Comparison of ENCODE assay signal across 16 cellular contexts in genomic region chr1:91510754-91511153, GRCh38. TPM values are rescaled to one million over a fixed set of nuclear protein-coding genes. Genes with fewer than 3 reads are reported as not detected.
DNase-seq lines count a peak whose midpoint lies in the region; ATAC-seq and TF ChIP-seq lines count a peak whose summit lies in the region.
"Had no signal": no experiment of that assay in that cellular context is flagged by ENCODE, and none has a peak within 500 bp of the region (broad histone marks: within the 10 kb centered on the region; RNA-seq: fewer than 3 reads in every experiment).

No MANE protein-coding gene starts in this region.

- no peaks in the 10 kb centered on the region for H3K27me3 Mint-ChIP-seq in MCF 10A (ENCODE audit: insufficient read depth, unreplicated experiment)

- H3K27ac Mint-ChIP-seq in MCF 10A (ENCODE audit: low read depth, unreplicated experiment) = peak overlapping the region; percentile 25

- TF ChIP-seq CTCF in MCF 10A (IDR thresholded peaks at IDR 0.05; ENCODE audit: unreplicated experiment) (no peak), breast epithelium (IDR thresholded peaks at IDR 0.05) (no peak)

- no peak overlapping the region for H2BK5ac ChIP-seq in mesenchymal stem cell (ENCODE audit: low read depth, low read length, poor library complexity, severe bottlenecking)

- H3K27ac ChIP-seq in breast epithelium (no peak overlapping the region), SK-N-MC (peak overlapping the region; percentile 10; the same call in 1 of the 2 replicates), mesenchymal stem cell (ENCODE audit: low read length, poor library complexity, severe bottlenecking) (no peak overlapping the region)
- H3K27ac ChIP-seq: HL-60, SJCRH30 had no signal

- no peaks in the 10 kb centered on the region for H3K36me3 ChIP-seq in breast epithelium
- H3K36me3 ChIP-seq in SK-N-MC (ENCODE audit: insufficient read depth, low read length) = peaks cover 62% of the 10 kb centered on the region
- peaks cover 0 to 31% of the 10 kb centered on the region in 2 experiments for H3K36me3 ChIP-seq in mesenchymal stem cell (ENCODE audit: control insufficient read depth in 1 of 2, insufficient read depth in 2 of 2, low read depth in 1 of 2, low read length in 2 of 2)

- no peaks in the 10 kb centered on the region for H3K9me3 Mint-ChIP-seq in MCF 10A (ENCODE audit: unreplicated experiment)

- BruUV-seq in MCF 10A (replicated peaks; lab: Mats Ljungman, UMichigan) = no TSS peak

- H3K23ac ChIP-seq in mesenchymal stem cell (ENCODE audit: low read length in 2 of 2) = no peak overlapping the region

- no peak for DNase-seq in MCF 10A (ENCODE audit: unreplicated experiment)
- no peak for DNase-seq in breast epithelium (ENCODE audit: low spot score in 2 of 2)
- DNase-seq in SK-N-MC (ENCODE audit: low read depth, low spot score) = no peak
- no peak for DNase-seq in mesenchymal stem cell
- no peak for DNase-seq in EL
- DNase-seq: BE2C, NCI-H1436, NCI-H187 treated with DMSO at 0.1 percent for 48 hours, NCI-H2107 had no signal

- no peak overlapping the region for H3K4me2 ChIP-seq in mesenchymal stem cell (ENCODE audit: low read length, poor library complexity, severe bottlenecking)

- TF ChIP-seq POLR2A in breast epithelium (IDR thresholded peaks at IDR 0.05) = no peak

- no peak overlapping the region for H3K9ac ChIP-seq in SK-N-MC (ENCODE audit: insufficient read length)
- peak overlapping the region; percentile 88 for H3K9ac ChIP-seq in mesenchymal stem cell (ENCODE audit: low read length)

- H2BK15ac ChIP-seq in mesenchymal stem cell (ENCODE audit: low read depth, poor library complexity, severe bottlenecking) = no peak overlapping the region

- POLR2A ChIA-PET in MCF 10A (lab: Yijun Ruan, JAX) = interaction anchor here (0.7 kb wide), 2 partner anchors 188 to 527 kb away, joined by 3 to 5 read pairs; no protein-coding TSS in a partner anchor

- no peak overlapping the region for H4K91ac ChIP-seq in mesenchymal stem cell (ENCODE audit: low read length)

- no peak overlapping the region for H3K4ac ChIP-seq in mesenchymal stem cell (ENCODE audit: low read depth in 1 of 2, low read length in 2 of 2)

- no peak overlapping the region for H2BK120ac ChIP-seq in mesenchymal stem cell (ENCODE audit: low read depth, low read length)

- H3K14ac ChIP-seq in mesenchymal stem cell (ENCODE audit: low read length in 2 of 2) = no peak overlapping the region

- no peak overlapping the region for H2BK12ac ChIP-seq in mesenchymal stem cell (ENCODE audit: low read length in 2 of 2)

- H4K8ac ChIP-seq in mesenchymal stem cell (ENCODE audit: low read length) = no peak overlapping the region

- intact Hi-C loops in MCF 10A (cut with micrococcal nuclease) (loop anchor here (1.0 to 5.0 kb wide), 3 partner anchors 377 to 788 kb away; partner anchors contain the start of genes GLMN, RPAP2 and TGFBR3), breast epithelium (cut with DNase I; ENCODE audit: low total_unique reads) (no loop called here)

- no peaks in the 10 kb centered on the region for H3K27me3 ChIP-seq in breast epithelium
- no peaks in the 10 kb centered on the region for H3K27me3 ChIP-seq in mesenchymal stem cell (ENCODE audit: control insufficient read depth in 1 of 2, insufficient read depth in 1 of 2, low read length in 2 of 2)
- H3K27me3 ChIP-seq: BE2C, SJCRH30 had no signal

- CTCF ChIA-PET in MCF 10A (lab: Yijun Ruan, JAX) = interaction anchor here (0.6 to 7.4 kb wide), 5 partner anchors 7 to 623 kb away, joined by 3 to 163 read pairs (median 24); no protein-coding TSS in a partner anchor

- ATAC-seq in HG03097 (IDR thresholded peaks at IDR 0.05; ENCODE audit: low FRiP score, unreplicated experiment) (no peak), GM19395 (IDR thresholded peaks at IDR 0.05; ENCODE audit: unreplicated experiment) (no peak)
- ATAC-seq: HepG2 had no signal

- 100% methylated on average over 1 of the region's 1 CpG for WGBS in mesenchymal stem cell

- H3K4me3 Mint-ChIP-seq in MCF 10A (ENCODE audit: unreplicated experiment) = no peak overlapping the region

- H2AK5ac ChIP-seq in mesenchymal stem cell (ENCODE audit: low read length, severe bottlenecking) = no peak overlapping the region

- no peak overlapping the region for H2AFZ ChIP-seq in mesenchymal stem cell (ENCODE audit: low read depth, low read length)

- H3K36me3 Mint-ChIP-seq in MCF 10A (ENCODE audit: insufficient read depth, unreplicated experiment) = peaks cover 26% of the 10 kb centered on the region

- peaks cover 1% of the 10 kb centered on the region for H3K79me1 ChIP-seq in mesenchymal stem cell (replicated peaks; ENCODE audit: low read length, poor library complexity, severe bottlenecking)

- no peaks in the 10 kb centered on the region for H3K4me1 ChIP-seq in breast epithelium
- H3K4me1 ChIP-seq in mesenchymal stem cell (ENCODE audit: control insufficient read depth, insufficient read depth, low read depth, low read length) = no peaks in the 10 kb centered on the region
- H3K4me1 ChIP-seq: BE2C had no signal

- H3K4me1 Mint-ChIP-seq in MCF 10A (ENCODE audit: insufficient read depth, unreplicated experiment) = peaks cover 15% of the 10 kb centered on the region

- H3K4me3 ChIP-seq in breast epithelium = no peak overlapping the region
- no peak overlapping the region for H3K4me3 ChIP-seq in SK-N-MC
- no peak overlapping the region for H3K4me3 ChIP-seq in mesenchymal stem cell (ENCODE audit: insufficient read depth in 1 of 2, low read depth in 1 of 2, low read length in 2 of 2)
- H3K4me3 ChIP-seq: HAP-1, K562, SJCRH30 had no signal

- no peak overlapping the region for H3K18ac ChIP-seq in mesenchymal stem cell (ENCODE audit: low read depth in 1 of 2, low read length in 2 of 2)

- H3K9me3 ChIP-seq in breast epithelium = no peaks in the 10 kb centered on the region
- no peaks in the 10 kb centered on the region for H3K9me3 ChIP-seq in SK-N-MC (ENCODE audit: low read depth, low read length)
- H3K9me3 ChIP-seq in mesenchymal stem cell (ENCODE audit: control insufficient read depth, low read length) = no peaks in the 10 kb centered on the region
- H3K9me3 ChIP-seq: BE2C, HAP-1, SJCRH30 had no signal

RNA-seq across cellular contexts. Expression of gene CDC7, which starts 10.1 kb away (rescaled TPM):
- 4.0 and 8.0 TPM in 2 replicates for total RNA-seq in MCF 10A (2022)
- 1 to 10 TPM in 2 of 3 donors, under 1 TPM in 1; 0.48 to 4.9 (median 4.1) TPM for total RNA-seq in breast epithelium
- polyA plus RNA-seq in mesenchymal stem cell (2013, experiment 1 of 2) = 2.1 TPM
- 1.9 TPM for polyA plus RNA-seq in mesenchymal stem cell (2013, experiment 2 of 2)
